13 cellular contexts compared by ENCODE assay signal in the genomic region with DNA sequence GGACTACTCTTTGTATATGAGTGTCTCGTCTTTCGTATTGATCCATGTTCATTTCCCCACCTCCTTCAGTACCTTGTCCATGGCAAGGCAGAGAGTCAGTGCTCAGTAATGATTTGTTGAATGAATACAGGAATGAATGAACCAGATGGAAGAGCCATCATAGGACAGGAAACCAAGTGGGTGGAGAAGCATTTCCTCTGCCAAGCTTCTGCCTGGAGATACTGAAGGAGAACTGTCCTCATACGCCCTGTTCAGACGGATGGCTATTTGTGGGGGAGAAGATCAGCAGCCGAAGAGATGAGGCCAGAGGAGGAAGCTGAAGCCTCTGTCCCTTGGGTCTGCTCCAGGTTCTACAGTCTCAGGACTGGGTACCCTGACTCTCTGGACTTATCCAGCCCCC. TPM values are rescaled to one million over a fixed set of nuclear protein-coding genes. Genes with fewer than 3 reads are reported as not detected.
"Had no signal": no experiment of that assay in that cellular context is flagged by ENCODE, and none has a peak within 500 bp of the region (broad histone marks: within the 10 kb centered on the region; RNA-seq: fewer than 3 reads in every experiment).

No MANE protein-coding gene starts in this region.

- H3K9me3 ChIP-seq: breast epithelium, tibial artery had no signal

- ATAC-seq: activated CD4-positive, CD25-positive, alpha-beta regulatory T cell treated with anti-CD3 and anti-CD28 coated beads, Interleukin-2, amount 50 U/mL, for 24 hours; esophagus mucosa had no signal

- H3K27ac ChIP-seq: breast epithelium, tibial artery had no signal

- H3K4me3 ChIP-seq: breast epithelium, tibial artery had no signal

- H3K4me1 ChIP-seq: breast epithelium had no signal

- H3K36me3 ChIP-seq: breast epithelium, tibial artery had no signal

- DNase-seq: activated CD4-positive, alpha-beta T cell treated with anti-CD3 and anti-CD28 coated beads, Interleukin-2, amount 50 U/mL, for 1 hour; activated gamma-delta T cell; cerebellar nuclear complex; effector CD8-positive, alpha-beta T cell; hypothalamus; islet precursor cell; stimulated activated naive CD4-positive, alpha-beta T cell treated with Interleukin-2 at 50 U/mL for 16 hours; tibial artery had no signal

RNA-seq across cellular contexts. Expression of a gene that starts 5.8 kb away (rescaled TPM):
- total RNA-seq: lung microvascular endothelial cell had no signal

RNA-seq across cellular contexts. Expression of a gene that starts 30.7 kb away (rescaled TPM):
- total RNA-seq: astrocyte had no signal
